30 cellular contexts compared by ENCODE assay signal in the genomic region with DNA sequence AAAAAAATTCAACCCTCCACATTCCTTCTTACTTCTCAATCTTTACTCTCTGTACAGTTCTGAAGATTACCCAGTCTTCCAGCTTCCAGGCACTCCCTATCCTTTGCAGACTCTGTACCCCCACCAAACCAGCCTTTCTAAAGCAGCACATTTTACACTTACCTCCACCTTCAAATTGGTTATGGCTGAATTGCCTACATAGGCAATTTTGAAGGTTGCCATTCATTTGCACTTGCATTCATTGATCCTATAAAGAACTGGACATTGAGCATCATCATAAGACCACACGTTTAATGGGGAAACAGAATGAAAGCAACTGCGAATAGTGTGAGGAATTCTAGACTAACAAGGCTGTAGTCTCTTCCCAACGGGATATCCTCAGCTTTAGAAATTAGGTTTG.
"Had no signal": no experiment of that assay in that cellular context is flagged by ENCODE, and none has a peak within 500 bp of the region (broad histone marks: within the 10 kb centered on the region; RNA-seq: fewer than 3 reads in every experiment).

No MANE protein-coding gene starts in this region.

- H3K4me1 ChIP-seq: ascending aorta, body of pancreas, breast epithelium, Peyer's patch had no signal

- DNase-seq: activated CD4-positive, alpha-beta T cell treated with anti-CD3 and anti-CD28 coated beads, Interleukin-2, amount 10 ng/mL, durations not matched to agents 24 days and 14 days; activated CD4-positive, alpha-beta T cell treated with anti-CD3 and anti-CD28 coated beads, Interleukin-2, amount 50 U/mL, for 4 hours; activated CD8-positive, alpha-beta T cell treated with anti-CD3 and anti-CD28 coated beads for 36 hours; activated effector memory CD4-positive, alpha-beta T cell treated with anti-CD3 and anti-CD28 coated beads, Interleukin-2, amount 50 U/mL, for 16 hours; activated naive CD4-positive, alpha-beta T cell; activated naive CD4-positive, alpha-beta T cell treated with anti-CD3 and anti-CD28 coated beads, Interleukin-2, amount 50 U/mL, for 16 hours; activated naive CD8-positive, alpha-beta T cell treated with anti-CD3 and anti-CD28 coated beads, Interleukin-2, amount 10 ng/mL, durations not matched to agents 7 days and 5 days; activated T-cell treated with anti-CD3 and anti-CD28 coated beads, Interleukin-2, amount 50 U/mL, for 1 hour; activated T-cell treated with anti-CD3 and anti-CD28 coated beads, Interleukin-2, amount 50 U/mL, for 72 hours; amygdala; body of pancreas; Kasumi-1; MG63; NCI-H1092; NCI-H1436 treated with DMSO at 0.1 percent for 48 hours; NCI-H1694 treated with DMSO at 0.1 percent for 48 hours; NCI-H2029; NCI-H345; NCI-H524 treated with DMSO at 0.1 percent for 48 hours; PC-3; Peyer's patch; RPMI8226; SHP77 treated with DMSO at 0.1 percent for 48 hours; SW 1271; T-helper 1 cell had no signal

- FAIRE-seq: TTC549 had no signal

- ATAC-seq: activated CD8-positive, alpha-beta T cell treated with anti-CD3 and anti-CD28 coated beads for 36 hours; body of pancreas; PC-3 had no signal

- H3K27me3 ChIP-seq: ascending aorta, body of pancreas, breast epithelium, MG63, Peyer's patch, SJSA1 had no signal

- H3K9me3 Mint-ChIP-seq: activated CD4-positive, alpha-beta T cell treated with anti-CD3 and anti-CD28 coated beads, Interleukin-2, amount 10 ng/mL, durations not matched to agents 24 days and 14 days; activated CD8-positive, alpha-beta T cell treated with anti-CD3 and anti-CD28 coated beads for 36 hours; activated T-cell treated with anti-CD3 and anti-CD28 coated beads, Interleukin-2, amount 50 U/mL, for 72 hours; activated T-helper 17 cell treated with anti-CD3 and anti-CD28 coated beads, Interleukin-2, amount 50 U/mL, for 72 hours had no signal

- H3K36me3 ChIP-seq: ascending aorta, breast epithelium, MG63, Peyer's patch, SJSA1 had no signal

- H3K27ac Mint-ChIP-seq: activated CD4-positive, alpha-beta T cell treated with anti-CD3 and anti-CD28 coated beads, Interleukin-2, amount 10 ng/mL, durations not matched to agents 24 days and 14 days; activated CD8-positive, alpha-beta T cell treated with anti-CD3 and anti-CD28 coated beads for 36 hours; activated naive CD8-positive, alpha-beta T cell treated with anti-CD3 and anti-CD28 coated beads, Interleukin-2, amount 10 ng/mL, durations not matched to agents 7 days and 5 days; activated T-cell treated with anti-CD3 and anti-CD28 coated beads, Interleukin-2, amount 50 U/mL, for 72 hours; activated T-helper 17 cell treated with anti-CD3 and anti-CD28 coated beads, Interleukin-2, amount 50 U/mL, for 72 hours had no signal

- H3K4me3 ChIP-seq: ascending aorta, body of pancreas, breast epithelium, MG63, Peyer's patch, SJSA1 had no signal

- H3K9me3 ChIP-seq: ascending aorta, body of pancreas, breast epithelium, MG63, Peyer's patch, SJSA1 had no signal

- H3K27ac ChIP-seq: ascending aorta, body of pancreas, breast epithelium, Peyer's patch had no signal
